1 cellular context compared by ENCODE assay signal in genomic region chr13:30307194-30307965, GRCh38.
A peak's percentile ranks its signal among the peaks of the same experiment; 100 is the strongest.
TF ChIP-seq lines count a peak whose summit lies in the region.

TSS of gene KATNAL1 (minus strand) at chr13:30307551. CDS start at chr13:30283777, 23,774 bp downstream.

TF ChIP-seq in K562, 482 proteins besides CTCF, POLR2A, EP300 and RAD21 (continued from another document and continues in another):
- TF ChIP-seq ID3 (CRISPR knock-in tag; IDR thresholded peaks at IDR 0.05) (no peak), ID3 (tag; IDR thresholded peaks at IDR 0.05) (no peak), ELF4 (CRISPR knock-in tag; IDR thresholded peaks at IDR 0.05) (no peak), CUX1 (CRISPR knock-in tag; IDR thresholded peaks at IDR 0.05) (no peak), XRCC3 (IDR thresholded peaks at IDR 0.05) (no peak), CBFB (CRISPR knock-in tag; IDR thresholded peaks at IDR 0.05) (no peak), RBM34 (IDR thresholded peaks at IDR 0.05; ENCODE audit: borderline replicate concordance, insufficient read depth, low read length) (no peak), IRF2 (CRISPR knock-in tag; IDR thresholded peaks at IDR 0.05) (no peak), HCFC1 (IDR thresholded peaks at IDR 0.05; ENCODE audit: low read depth, low read length) (no peak), HDAC2 (IDR thresholded peaks at IDR 0.05) (no peak), RHOXF2B (CRISPR knock-in tag; conservative IDR thresholded peaks at IDR 0.05) (no peak), ZFP30 (CRISPR knock-in tag; IDR thresholded peaks at IDR 0.05; ENCODE audit: borderline replicate concordance) (no peak), GABPB2 (CRISPR knock-in tag; conservative IDR thresholded peaks at IDR 0.05) (no peak), SMARCE1 (IDR thresholded peaks at IDR 0.05) (no peak), MTA1 (IDR thresholded peaks at IDR 0.05; ENCODE audit: borderline replicate concordance) (no peak), MAFF (IDR thresholded peaks at IDR 0.05; ENCODE audit: low read length) (no peak), HDGF (IDR thresholded peaks at IDR 0.05) (no peak), ELF2 (CRISPR knock-in tag; IDR thresholded peaks at IDR 0.05) (no peak), CGGBP1 (CRISPR knock-in tag; IDR thresholded peaks at IDR 0.05) (peak; percentile 23; the same call in 1 of the 2 replicates), TEAD4 (IDR thresholded peaks at IDR 0.05; ENCODE audit: low read length) (no peak), TEAD4 (CRISPR knock-in tag; IDR thresholded peaks at IDR 0.05; ENCODE audit: borderline replicate concordance) (no peak), SAFB2 (IDR thresholded peaks at IDR 0.05; ENCODE audit: borderline replicate concordance, low read depth, low read length, severe bottlenecking) (no peak), ZFPM2 (CRISPR knock-in tag; IDR thresholded peaks at IDR 0.05) (no peak), JUN (IDR thresholded peaks at IDR 0.05; ENCODE audit: borderline replicate concordance, low read depth, low read length) (no peak), JUN (CRISPR knock-in tag; IDR thresholded peaks at IDR 0.05; ENCODE audit: borderline replicate concordance) (no peak), SMARCA4 (IDR thresholded peaks at IDR 0.05) (no peak), ZKSCAN1 (IDR thresholded peaks at IDR 0.05; ENCODE audit: low read depth, low read length) (no peak), UBTF (IDR thresholded peaks at IDR 0.05; ENCODE audit: borderline replicate concordance in 1 of 2, low read depth in 2 of 2, low read length in 2 of 2) (no peak), TEAD1 (CRISPR knock-in tag; IDR thresholded peaks at IDR 0.05) (no peak), ZNF551 (CRISPR knock-in tag; IDR thresholded peaks at IDR 0.05) (no peak), HMG20A (CRISPR knock-in tag; conservative IDR thresholded peaks at IDR 0.05) (no peak), GABPB1 (CRISPR knock-in tag; IDR thresholded peaks at IDR 0.05) (no peak), ZFX (CRISPR knock-in tag; IDR thresholded peaks at IDR 0.05) (peak; percentile 68), FOXA1 (IDR thresholded peaks at IDR 0.05; ENCODE audit: borderline replicate concordance) (no peak), ARID1B (IDR thresholded peaks at IDR 0.05) (no peak), FOS (IDR thresholded peaks at IDR 0.05; ENCODE audit: extremely low read depth, insufficient read length) (no peak), ZNF347 (CRISPR knock-in tag; IDR thresholded peaks at IDR 0.05; ENCODE audit: low read depth) (no peak), ARNT (IDR thresholded peaks at IDR 0.05) (no peak), XRCC4 (IDR thresholded peaks at IDR 0.05; ENCODE audit: extremely low read depth, insufficient read depth, insufficient read length) (no peak), TCF7 (IDR thresholded peaks at IDR 0.05; ENCODE audit: borderline replicate concordance) (no peak), CREBBP (IDR thresholded peaks at IDR 0.05; ENCODE audit: low read depth, low read length) (no peak), HNRNPK (IDR thresholded peaks at IDR 0.05; ENCODE audit: low read depth, low read length, poor library complexity, severe bottlenecking) (no peak)
- TF ChIP-seq, protein P1, sequence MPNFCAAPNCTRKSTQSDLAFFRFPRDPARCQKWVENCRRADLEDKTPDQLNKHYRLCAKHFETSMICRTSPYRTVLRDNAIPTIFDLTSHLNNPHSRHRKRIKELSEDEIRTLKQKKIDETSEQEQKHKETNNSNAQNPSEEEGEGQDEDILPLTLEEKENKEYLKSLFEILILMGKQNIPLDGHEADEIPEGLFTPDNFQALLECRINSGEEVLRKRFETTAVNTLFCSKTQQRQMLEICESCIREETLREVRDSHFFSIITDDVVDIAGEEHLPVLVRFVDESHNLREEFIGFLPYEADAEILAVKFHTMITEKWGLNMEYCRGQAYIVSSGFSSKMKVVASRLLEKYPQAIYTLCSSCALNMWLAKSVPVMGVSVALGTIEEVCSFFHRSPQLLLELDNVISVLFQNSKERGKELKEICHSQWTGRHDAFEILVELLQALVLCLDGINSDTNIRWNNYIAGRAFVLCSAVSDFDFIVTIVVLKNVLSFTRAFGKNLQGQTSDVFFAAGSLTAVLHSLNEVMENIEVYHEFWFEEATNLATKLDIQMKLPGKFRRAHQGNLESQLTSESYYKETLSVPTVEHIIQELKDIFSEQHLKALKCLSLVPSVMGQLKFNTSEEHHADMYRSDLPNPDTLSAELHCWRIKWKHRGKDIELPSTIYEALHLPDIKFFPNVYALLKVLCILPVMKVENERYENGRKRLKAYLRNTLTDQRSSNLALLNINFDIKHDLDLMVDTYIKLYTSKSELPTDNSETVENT (CRISPR knock-in tag; IDR thresholded peaks at IDR 0.05) = peak; percentile 58; the same call in 1 of the 2 replicates
- TF ChIP-seq, protein P2, sequence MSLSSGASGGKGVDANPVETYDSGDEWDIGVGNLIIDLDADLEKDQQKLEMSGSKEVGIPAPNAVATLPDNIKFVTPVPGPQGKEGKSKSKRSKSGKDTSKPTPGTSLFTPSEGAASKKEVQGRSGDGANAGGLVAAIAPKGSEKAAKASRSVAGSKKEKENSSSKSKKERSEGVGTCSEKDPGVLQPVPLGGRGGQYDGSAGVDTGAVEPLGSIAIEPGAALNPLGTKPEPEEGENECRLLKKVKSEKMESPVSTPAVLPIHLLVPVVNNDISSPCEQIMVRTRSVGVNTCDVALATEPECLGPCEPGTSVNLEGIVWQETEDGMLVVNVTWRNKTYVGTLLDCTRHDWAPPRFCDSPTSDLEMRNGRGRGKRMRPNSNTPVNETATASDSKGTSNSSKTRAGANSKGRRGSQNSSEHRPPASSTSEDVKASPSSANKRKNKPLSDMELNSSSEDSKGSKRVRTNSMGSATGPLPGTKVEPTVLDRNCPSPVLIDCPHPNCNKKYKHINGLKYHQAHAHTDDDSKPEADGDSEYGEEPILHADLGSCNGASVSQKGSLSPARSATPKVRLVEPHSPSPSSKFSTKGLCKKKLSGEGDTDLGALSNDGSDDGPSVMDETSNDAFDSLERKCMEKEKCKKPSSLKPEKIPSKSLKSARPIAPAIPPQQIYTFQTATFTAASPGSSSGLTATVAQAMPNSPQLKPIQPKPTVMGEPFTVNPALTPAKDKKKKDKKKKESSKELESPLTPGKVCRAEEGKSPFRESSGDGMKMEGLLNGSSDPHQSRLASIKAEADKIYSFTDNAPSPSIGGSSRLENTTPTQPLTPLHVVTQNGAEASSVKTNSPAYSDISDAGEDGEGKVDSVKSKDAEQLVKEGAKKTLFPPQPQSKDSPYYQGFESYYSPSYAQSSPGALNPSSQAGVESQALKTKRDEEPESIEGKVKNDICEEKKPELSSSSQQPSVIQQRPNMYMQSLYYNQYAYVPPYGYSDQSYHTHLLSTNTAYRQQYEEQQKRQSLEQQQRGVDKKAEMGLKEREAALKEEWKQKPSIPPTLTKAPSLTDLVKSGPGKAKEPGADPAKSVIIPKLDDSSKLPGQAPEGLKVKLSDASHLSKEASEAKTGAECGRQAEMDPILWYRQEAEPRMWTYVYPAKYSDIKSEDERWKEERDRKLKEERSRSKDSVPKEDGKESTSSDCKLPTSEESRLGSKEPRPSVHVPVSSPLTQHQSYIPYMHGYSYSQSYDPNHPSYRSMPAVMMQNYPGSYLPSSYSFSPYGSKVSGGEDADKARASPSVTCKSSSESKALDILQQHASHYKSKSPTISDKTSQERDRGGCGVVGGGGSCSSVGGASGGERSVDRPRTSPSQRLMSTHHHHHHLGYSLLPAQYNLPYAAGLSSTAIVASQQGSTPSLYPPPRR (CRISPR knock-in tag; IDR thresholded peaks at IDR 0.05; ENCODE audit: borderline replicate concordance) = no peak
- TF ChIP-seq, protein P3, sequence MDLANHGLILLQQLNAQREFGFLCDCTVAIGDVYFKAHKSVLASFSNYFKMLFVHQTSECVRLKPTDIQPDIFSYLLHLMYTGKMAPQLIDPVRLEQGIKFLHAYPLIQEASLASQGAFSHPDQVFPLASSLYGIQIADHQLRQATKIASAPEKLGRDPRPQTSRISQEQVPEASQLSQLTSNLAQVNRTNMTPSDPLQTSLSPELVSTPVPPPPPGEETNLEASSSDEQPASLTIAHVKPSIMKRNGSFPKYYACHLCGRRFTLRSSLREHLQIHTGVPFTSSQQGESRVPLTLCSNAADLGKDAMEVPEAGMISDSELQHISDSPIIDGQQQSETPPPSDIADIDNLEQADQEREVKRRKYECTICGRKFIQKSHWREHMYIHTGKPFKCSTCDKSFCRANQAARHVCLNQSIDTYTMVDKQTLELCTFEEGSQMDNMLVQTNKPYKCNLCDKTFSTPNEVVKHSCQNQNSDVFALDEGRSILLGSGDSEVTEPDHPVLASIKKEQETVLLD (IDR thresholded peaks at IDR 0.05) = 0 out of 2 replicates have a peak, but pooled peaks have one; percentile 62
- TF ChIP-seq, protein P4, sequence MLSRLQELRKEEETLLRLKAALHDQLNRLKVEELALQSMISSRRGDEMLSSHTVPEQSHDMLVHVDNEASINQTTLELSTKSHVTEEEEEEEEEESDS (CRISPR knock-in tag; IDR thresholded peaks at IDR 0.05) = no peak
- TF ChIP-seq, protein P5, sequence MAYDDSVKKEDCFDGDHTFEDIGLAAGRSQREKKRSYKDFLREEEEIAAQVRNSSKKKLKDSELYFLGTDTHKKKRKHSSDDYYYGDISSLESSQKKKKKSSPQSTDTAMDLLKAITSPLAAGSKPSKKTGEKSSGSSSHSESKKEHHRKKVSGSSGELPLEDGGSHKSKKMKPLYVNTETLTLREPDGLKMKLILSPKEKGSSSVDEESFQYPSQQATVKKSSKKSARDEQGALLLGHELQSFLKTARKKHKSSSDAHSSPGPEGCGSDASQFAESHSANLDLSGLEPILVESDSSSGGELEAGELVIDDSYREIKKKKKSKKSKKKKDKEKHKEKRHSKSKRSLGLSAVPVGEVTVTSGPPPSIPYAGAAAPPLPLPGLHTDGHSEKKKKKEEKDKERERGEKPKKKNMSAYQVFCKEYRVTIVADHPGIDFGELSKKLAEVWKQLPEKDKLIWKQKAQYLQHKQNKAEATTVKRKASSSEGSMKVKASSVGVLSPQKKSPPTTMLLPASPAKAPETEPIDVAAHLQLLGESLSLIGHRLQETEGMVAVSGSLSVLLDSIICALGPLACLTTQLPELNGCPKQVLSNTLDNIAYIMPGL (CRISPR knock-in tag; IDR thresholded peaks at IDR 0.05) = no peak
- TF ChIP-seq, protein P6, sequence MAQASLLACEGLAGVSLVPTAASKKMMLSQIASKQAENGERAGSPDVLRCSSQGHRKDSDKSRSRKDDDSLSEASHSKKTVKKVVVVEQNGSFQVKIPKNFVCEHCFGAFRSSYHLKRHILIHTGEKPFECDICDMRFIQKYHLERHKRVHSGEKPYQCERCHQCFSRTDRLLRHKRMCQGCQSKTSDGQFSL (CRISPR knock-in tag; IDR thresholded peaks at IDR 0.05) = no peak
- TF ChIP-seq, protein P6 (tag; IDR thresholded peaks at IDR 0.05) = no peak
